2 cellular contexts compared by ENCODE assay signal in genomic region chr9:125396799-125397198, GRCh38.
TF ChIP-seq lines count a peak whose summit lies in the region.

No MANE protein-coding gene starts in this region.

TF ChIP-seq in GM23338, 12 proteins besides CTCF, POLR2A, EP300 and RAD21 (continued from another document):
- TF ChIP-seq ZNF462 (CRISPR knock-in tag; IDR thresholded peaks at IDR 0.05): no peak
- no peak for TF ChIP-seq ZNF331 (CRISPR knock-in tag; IDR thresholded peaks at IDR 0.05; ENCODE audit: low read depth)
- TF ChIP-seq EZH2phosphoT487 (IDR thresholded peaks at IDR 0.05; ENCODE audit: unreplicated experiment): no peak
- TF ChIP-seq STAT1 (IDR thresholded peaks at IDR 0.05; ENCODE audit: unreplicated experiment): no peak
- no peak for TF ChIP-seq REST (IDR thresholded peaks at IDR 0.05; ENCODE audit: unreplicated experiment)
- no peak for TF ChIP-seq NANOG (IDR thresholded peaks at IDR 0.05; ENCODE audit: borderline replicate concordance)
- TF ChIP-seq JUNB (IDR thresholded peaks at IDR 0.05; ENCODE audit: unreplicated experiment): no peak
- no peak for TF ChIP-seq ZNF114 (CRISPR knock-in tag; IDR thresholded peaks at IDR 0.05)
- no peak for TF ChIP-seq POLR2AphosphoS5 (IDR thresholded peaks at IDR 0.05; ENCODE audit: low read depth)
- no peak for TF ChIP-seq EZH2 (IDR thresholded peaks at IDR 0.05; ENCODE audit: low read depth, unreplicated experiment)

TF ChIP-seq in K562, 482 proteins besides CTCF, POLR2A, EP300 and RAD21 (continued from another document):
- no peak for TF ChIP-seq AFF1 (IDR thresholded peaks at IDR 0.05; ENCODE audit: low read depth in 1 of 2, partially characterized antibody in 2 of 2)
- TF ChIP-seq SIN3A (IDR thresholded peaks at IDR 0.05; ENCODE audit: borderline replicate concordance in 2 of 2, control insufficient read depth in 1 of 2, low read depth in 2 of 2, low read length in 2 of 2): no peak
- no peak for TF ChIP-seq MBD2 (IDR thresholded peaks at IDR 0.05; ENCODE audit: borderline replicate concordance, low read depth)
- TF ChIP-seq PREB (CRISPR knock-in tag; IDR thresholded peaks at IDR 0.05): no peak
- no peak for TF ChIP-seq TCF3 (CRISPR knock-in tag; IDR thresholded peaks at IDR 0.05)
- TF ChIP-seq SP1 (CRISPR knock-in tag; IDR thresholded peaks at IDR 0.05): no peak
- peak; percentile 57 for TF ChIP-seq ZNF316 (IDR thresholded peaks at IDR 0.05)
TF ChIP-seq in K562: peak in this region for 3.
